ENCODE assay signal across 22 cellular contexts in genomic region chr6:53317861-53318260, GRCh38. TPM values are rescaled to one million over a fixed set of nuclear protein-coding genes. Genes with fewer than 3 reads are reported as not detected.
DNase-seq lines count a peak whose midpoint lies in the region; ATAC-seq and TF ChIP-seq lines count a peak whose summit lies in the region.
"Had no signal": no experiment of that assay in that cellular context is flagged by ENCODE, and none has a peak within 500 bp of the region (broad histone marks: within the 10 kb centered on the region; RNA-seq: fewer than 3 reads in every experiment).

No MANE protein-coding gene starts in this region.

- peak overlapping the region; percentile 84 for H3K27ac Mint-ChIP-seq in T-helper 17 cell
- peak overlapping the region; percentile 56 for H3K27ac Mint-ChIP-seq in glutamatergic neuron (ENCODE audit: unreplicated experiment)
- H3K27ac Mint-ChIP-seq in stimulated activated naive B cell treated with anti-CD40 and anti-IgM and Interleukin-4, amounts not matched to agents 10 μg/mL and 1 μg/mL and 100 μg/mL, for 72 hours, result peak overlapping the region; percentile 16
- H3K27ac Mint-ChIP-seq in activated CD4-positive, alpha-beta memory T cell treated with anti-CD3 and anti-CD28 coated beads, Interleukin-2, amount 10 ng/mL, durations not matched to agents 7 days and 5 days, result no peak overlapping the region
- H3K27ac Mint-ChIP-seq: CD4-positive, alpha-beta T cell had no signal

- TF ChIP-seq CTCF in heart left ventricle (IDR thresholded peaks at IDR 0.05) (no peak), glutamatergic neuron (IDR thresholded peaks at IDR 0.05; ENCODE audit: partially characterized antibody, unreplicated experiment) (no peak)

- CTCF ChIA-PET in activated CD4-positive, alpha-beta memory T cell treated with anti-CD3 and anti-CD28 coated beads, Interleukin-2, amount 10 ng/mL, durations not matched to agents 7 days and 5 days (lab: Charles Lee), result no interaction called here

- H3K36me3 Mint-ChIP-seq in T-helper 17 cell (ENCODE audit: low read depth) (peaks cover 4% of the 10 kb centered on the region), glutamatergic neuron (ENCODE audit: unreplicated experiment) (no peaks in the 10 kb centered on the region)
- H3K36me3 Mint-ChIP-seq in stimulated activated naive B cell treated with anti-CD40 and anti-IgM and Interleukin-4, amounts not matched to agents 10 μg/mL and 1 μg/mL and 100 μg/mL, for 72 hours, result peaks cover 13 to 31% of the 10 kb centered on the region in 2 donors
- peaks cover 27% of the 10 kb centered on the region for H3K36me3 Mint-ChIP-seq in activated CD4-positive, alpha-beta memory T cell treated with anti-CD3 and anti-CD28 coated beads, Interleukin-2, amount 10 ng/mL, durations not matched to agents 7 days and 5 days (ENCODE audit: low read depth)

- H3K4me3 Mint-ChIP-seq in T-helper 17 cell (peak overlapping the region; percentile 63), glutamatergic neuron (ENCODE audit: unreplicated experiment) (no peak overlapping the region)
- no peak overlapping the region for H3K4me3 Mint-ChIP-seq in stimulated activated naive B cell treated with anti-CD40 and anti-IgM and Interleukin-4, amounts not matched to agents 10 μg/mL and 1 μg/mL and 100 μg/mL, for 72 hours
- no peak overlapping the region for H3K4me3 Mint-ChIP-seq in activated CD4-positive, alpha-beta memory T cell treated with anti-CD3 and anti-CD28 coated beads, Interleukin-2, amount 10 ng/mL, durations not matched to agents 7 days and 5 days
- H3K4me3 Mint-ChIP-seq: CD4-positive, alpha-beta T cell had no signal

- H3K27ac ChIP-seq in heart left ventricle, result no peak overlapping the region
- H3K27ac ChIP-seq: BLaER1, GM23248, KMS-11, PC-9, RWPE1, SK-N-MC had no signal

- no peak for DNase-seq in heart left ventricle
- DNase-seq in cardiac septum (ENCODE audit: low spot score), result no peak
- DNase-seq in T-helper 17 cell, result no peak
- DNase-seq in glutamatergic neuron, result no peak
- no peak for DNase-seq in stimulated activated naive B cell treated with anti-CD40 and anti-IgM and Interleukin-4, amounts not matched to agents 10 μg/mL and 1 μg/mL and 100 μg/mL, for 72 hours
- no peak for DNase-seq in hippocampal formation (lab: John Stamatoyannopoulos, UW)
- no peak for DNase-seq in activated CD4-positive, alpha-beta memory T cell treated with anti-CD3 and anti-CD28 coated beads, Interleukin-2, amount 10 ng/mL, durations not matched to agents 7 days and 5 days
- DNase-seq: Caco-2; CD4-positive, alpha-beta T cell; GM23248; H7; MM.1S; NCI-H1694; NCI-H2081; NCI-H2227 treated with DMSO at 0.1 percent for 48 hours; PC-9; SIG-M5 had no signal

- no peak for TF ChIP-seq POLR2A in heart left ventricle (IDR thresholded peaks at IDR 0.05)

- intact Hi-C loops in heart left ventricle (cut with DNase I) (no loop called here), cardiac septum (cut with DNase I) (no loop called here)

- H3K4me3 ChIP-seq in heart left ventricle, result no peak overlapping the region
- H3K4me3 ChIP-seq: BLaER1, GM23248, PC-9, SK-N-MC had no signal

- H3K27me3 Mint-ChIP-seq in T-helper 17 cell (no peaks in the 10 kb centered on the region), glutamatergic neuron (ENCODE audit: unreplicated experiment) (peaks cover 1% of the 10 kb centered on the region)
- H3K27me3 Mint-ChIP-seq in stimulated activated naive B cell treated with anti-CD40 and anti-IgM and Interleukin-4, amounts not matched to agents 10 μg/mL and 1 μg/mL and 100 μg/mL, for 72 hours, result no peaks in the 10 kb centered on the region
- no peaks in the 10 kb centered on the region for H3K27me3 Mint-ChIP-seq in activated CD4-positive, alpha-beta memory T cell treated with anti-CD3 and anti-CD28 coated beads, Interleukin-2, amount 10 ng/mL, durations not matched to agents 7 days and 5 days
- H3K27me3 Mint-ChIP-seq: CD4-positive, alpha-beta T cell had no signal

- H3K4me1 ChIP-seq in heart left ventricle, result peaks cover 0 to 59% (median 40%) of the 10 kb centered on the region in 12 donors

- H3K4me1 Mint-ChIP-seq in T-helper 17 cell (peaks cover 53% of the 10 kb centered on the region), glutamatergic neuron (ENCODE audit: low read depth, unreplicated experiment) (peaks cover 37% of the 10 kb centered on the region)
- H3K4me1 Mint-ChIP-seq in stimulated activated naive B cell treated with anti-CD40 and anti-IgM and Interleukin-4, amounts not matched to agents 10 μg/mL and 1 μg/mL and 100 μg/mL, for 72 hours, result peaks cover 47 to 79% of the 10 kb centered on the region in 2 donors
- H3K4me1 Mint-ChIP-seq in activated CD4-positive, alpha-beta memory T cell treated with anti-CD3 and anti-CD28 coated beads, Interleukin-2, amount 10 ng/mL, durations not matched to agents 7 days and 5 days, result peaks cover 59% of the 10 kb centered on the region

- ATAC-seq in heart left ventricle (peak in 3 of 4 donors; percentile 24 to 65 (median 45)), T-helper 17 cell (no peak), HG03439 (IDR thresholded peaks at IDR 0.05; ENCODE audit: unreplicated experiment) (no peak)
- no peak for ATAC-seq in stimulated activated naive B cell treated with anti-CD40 and anti-IgM and Interleukin-4, amounts not matched to agents 10 μg/mL and 1 μg/mL and 100 μg/mL, for 72 hours (replicated peaks)

- POLR2A ChIA-PET in activated CD4-positive, alpha-beta memory T cell treated with anti-CD3 and anti-CD28 coated beads, Interleukin-2, amount 10 ng/mL, durations not matched to agents 7 days and 5 days (lab: Charles Lee), result interaction anchor here (1.0 to 1.2 kb wide), 2 partner anchors 8 to 30 kb away, joined by 3 to 5 read pairs; no protein-coding TSS in a partner anchor

- peaks cover 0 to 3% (median 0%) of the 10 kb centered on the region in 9 donors for H3K36me3 ChIP-seq in heart left ventricle

- H3K9me3 ChIP-seq in heart left ventricle (no peaks in the 10 kb centered on the region), T-helper 17 cell (ENCODE audit: control insufficient read depth, low read length, poor library complexity, severe bottlenecking) (no peaks in the 10 kb centered on the region)
- H3K9me3 ChIP-seq: BLaER1, Caco-2 had no signal

- H3K9me3 Mint-ChIP-seq in glutamatergic neuron (ENCODE audit: unreplicated experiment), result no peaks in the 10 kb centered on the region
- H3K9me3 Mint-ChIP-seq in stimulated activated naive B cell treated with anti-CD40 and anti-IgM and Interleukin-4, amounts not matched to agents 10 μg/mL and 1 μg/mL and 100 μg/mL, for 72 hours, result peaks cover 0 to 2% of the 10 kb centered on the region in 2 donors
- H3K9me3 Mint-ChIP-seq in activated CD4-positive, alpha-beta memory T cell treated with anti-CD3 and anti-CD28 coated beads, Interleukin-2, amount 10 ng/mL, durations not matched to agents 7 days and 5 days, result no peaks in the 10 kb centered on the region
- H3K9me3 Mint-ChIP-seq: CD4-positive, alpha-beta T cell had no signal

- no peaks in the 10 kb centered on the region for H3K27me3 ChIP-seq in heart left ventricle
- H3K27me3 ChIP-seq: BLaER1 had no signal

- 64 to 87% (median 78%) methylated on average over 2 of the region's 2 CpGs for WGBS in heart left ventricle, 4 donors

RNA-seq across cellular contexts. Expression of gene ELOVL5, which starts 30.9 kb away (rescaled TPM):
- 10 to 100 TPM; 17.3 to 47.9 (median 29.3) TPM for total RNA-seq in heart left ventricle
- polyA plus RNA-seq in heart left ventricle, result 10 to 100 TPM in 1 of 2 donors, 1 to 10 TPM in 1; 9.6 to 46.9 TPM
- 37.6 TPM for total RNA-seq in cardiac septum
- total RNA-seq in T-helper 17 cell, result 100 to 1,000 TPM; 121 to 147 TPM
- 97.2 TPM for total RNA-seq in glutamatergic neuron (ENCODE audit: unreplicated experiment)
- total RNA-seq in activated CD4-positive, alpha-beta memory T cell treated with anti-CD3 and anti-CD28 coated beads, Interleukin-2, amount 10 ng/mL, durations not matched to agents 7 days and 5 days, result 100 to 1,000 TPM; 157 to 162 TPM

Comparison
In these comparisons a context has a peak if more than half of its experiments do, and no peak if none do; other contexts are left out.
1. ATAC-seq: peak in heart left ventricle (3 of 4); none in T-helper 17 cell (single experiment), stimulated activated naive B cell treated with anti-CD40 and anti-IgM and Interleukin-4, amounts not matched to agents 10 μg/mL and 1 μg/mL and 100 μg/mL, for 72 hours (0 of 2) and HG03439 (single experiment).